Comparison of ENCODE assay signal across 19 cellular contexts in genomic region chr11:121257976-121258375, GRCh38.
"Had no signal": no experiment of that assay in that cellular context is flagged by ENCODE, and none has a peak within 500 bp of the region (broad histone marks: within the 10 kb centered on the region; RNA-seq: fewer than 3 reads in every experiment).

No MANE protein-coding gene starts in this region.

- ATAC-seq: activated T-cell treated with anti-CD3 and anti-CD28 coated beads, Interleukin-2, amount 50 U/mL, for 72 hours; body of pancreas; gastroesophageal sphincter; heart right ventricle; left lung; natural killer cell had no signal

- FAIRE-seq: endothelial cell of umbilical vein, islet of Langerhans had no signal

- H3K4me3 ChIP-seq: body of pancreas, gastroesophageal sphincter, heart right ventricle, left lung, tibial artery, uterus had no signal

- H3K27me3 ChIP-seq: body of pancreas, gastroesophageal sphincter, heart right ventricle, left lung, tibial artery had no signal

- H3K4me1 ChIP-seq: body of pancreas, gastroesophageal sphincter, heart right ventricle, left lung, tibial artery, uterus had no signal

- H3K9me3 ChIP-seq: body of pancreas, uterus had no signal

- DNase-seq: activated CD4-positive, alpha-beta T cell treated with anti-CD3 and anti-CD28 coated beads, Interleukin-2, amount 10 ng/mL, durations not matched to agents 24 days and 14 days; activated CD4-positive, CD25-positive, alpha-beta regulatory T cell; activated CD8-positive, alpha-beta memory T cell treated with anti-CD3 and anti-CD28 coated beads, Interleukin-2, amount 50 U/mL, for 48 hours; activated gamma-delta T cell treated with Interleukin-2 at 50 U/mL for 16 hours; activated T-cell treated with anti-CD3 and anti-CD28 coated beads, Interleukin-2, amount 50 U/mL, for 72 hours; amniotic stem cell; body of pancreas; cortex of kidney; effector CD8-positive, alpha-beta T cell; heart right ventricle; left lung; natural killer cell; stimulated activated CD4-positive, alpha-beta T cell treated with anti-CD3 and anti-CD28 coated beads, Interleukin-4, amount 100 ng/mL, for 24 hours; stimulated activated naive CD4-positive, alpha-beta T cell; tibial artery; uterus had no signal

- H3K36me3 ChIP-seq: gastroesophageal sphincter, heart right ventricle, left lung, tibial artery, uterus had no signal
